Comparison of ENCODE assay signal across 2 cellular contexts in genomic region chr1:224329842-224330753, GRCh38.
TF ChIP-seq lines count a peak whose summit lies in the region.

NVL (minus strand) TSS chr1:224330172; CDS start chr1:224330127, 45 bp downstream.

TF ChIP-seq in IMR-90, 13 proteins besides CTCF, POLR2A, EP300 and RAD21:
- TF ChIP-seq MAZ (IDR thresholded peaks at IDR 0.05; ENCODE audit: borderline replicate concordance, low read depth, low read length) (peak; percentile 62; the same call in 1 of the 2 replicates), FOS (IDR thresholded peaks at IDR 0.05; ENCODE audit: low read depth, low read length) (no peak), MXI1 (IDR thresholded peaks at IDR 0.05; ENCODE audit: borderline replicate concordance, low read depth, low read length) (peak; percentile 90)

TF ChIP-seq in endothelial cell of umbilical vein, 7 proteins besides CTCF, POLR2A, EP300 and RAD21:
- TF ChIP-seq JUN (IDR thresholded peaks at IDR 0.05; ENCODE audit: borderline replicate concordance, insufficient read depth, insufficient read length, low read depth) (no peak), GATA2 (IDR thresholded peaks at IDR 0.05; ENCODE audit: insufficient read depth, insufficient read length, low read depth, low read length) (no peak), POLR2AphosphoS5 (IDR thresholded peaks at IDR 0.05; ENCODE audit: insufficient read depth, low read depth, low read length) (peak; percentile 65), FOS (IDR thresholded peaks at IDR 0.05; ENCODE audit: borderline replicate concordance, insufficient read depth, low read length) (no peak), EZH2 (IDR thresholded peaks at IDR 0.05; ENCODE audit: borderline replicate concordance, low read depth, low read length, severe bottlenecking) (no peak), MYC (IDR thresholded peaks at IDR 0.05; ENCODE audit: low read depth, low read length) (no peak)
- TF ChIP-seq, protein P1, sequence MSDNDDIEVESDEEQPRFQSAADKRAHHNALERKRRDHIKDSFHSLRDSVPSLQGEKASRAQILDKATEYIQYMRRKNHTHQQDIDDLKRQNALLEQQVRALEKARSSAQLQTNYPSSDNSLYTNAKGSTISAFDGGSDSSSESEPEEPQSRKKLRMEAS (IDR thresholded peaks at IDR 0.05; ENCODE audit: insufficient read depth, insufficient read length) = peak; percentile 33
